Comparison of ENCODE assay signal across 18 cellular contexts in the genomic region with DNA sequence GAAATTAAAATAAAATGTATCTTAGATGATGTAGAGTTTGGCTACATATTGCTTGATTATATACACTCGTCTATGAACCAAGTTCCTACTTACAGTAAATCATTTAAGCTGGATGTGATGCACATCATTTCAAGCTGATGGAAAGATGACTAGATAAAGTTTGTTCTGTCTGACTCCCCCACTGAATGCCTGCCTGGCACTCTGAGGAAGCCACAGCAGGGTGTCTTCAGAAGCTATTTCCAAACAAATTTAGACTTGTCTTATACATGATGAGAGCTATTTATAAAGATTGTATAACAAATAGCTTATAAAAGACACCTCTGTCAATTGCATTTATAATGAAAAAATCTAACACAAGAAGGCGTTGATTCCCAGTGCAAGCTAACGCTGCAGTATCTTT.
DNase-seq lines count a peak whose midpoint lies in the region; ATAC-seq and TF ChIP-seq lines count a peak whose summit lies in the region.
"Had no signal": no experiment of that assay in that cellular context is flagged by ENCODE, and none has a peak within 500 bp of the region (broad histone marks: within the 10 kb centered on the region; RNA-seq: fewer than 3 reads in every experiment).

No MANE protein-coding gene starts in this region.

- no peak overlapping the region; the same call in 1 of the 2 replicates for H3K4me2 ChIP-seq in GM23338
- peak overlapping the region; percentile 4 for H3K4me2 ChIP-seq in neural cell (ENCODE audit: low read length)
- H3K4me2 ChIP-seq in smooth muscle cell = no peak overlapping the region
- H3K4me2 ChIP-seq: BLaER1 treated with 17β-estradiol and CSF1 and Interleukin-3, amounts not matched to agents 10 nM and 100 nM had no signal

- H3K79me2 ChIP-seq in GM23338 (replicated peaks; ENCODE audit: insufficient read depth) (peaks cover 17% of the 10 kb centered on the region; the same call in 1 of the 2 replicates), neural cell (replicated peaks; ENCODE audit: insufficient read depth, low read length) (peaks cover 9% of the 10 kb centered on the region), smooth muscle cell (ENCODE audit: low read depth) (no peaks in the 10 kb centered on the region)

- DNase-seq in Ammon's horn (ENCODE audit: low spot score) (peak; percentile 10), GM23338 (ENCODE audit: low spot score) (no peak), putamen (ENCODE audit: low spot score) (peak; percentile 33), smooth muscle cell (lab: John Stamatoyannopoulos, UW; ENCODE audit: unreplicated experiment) (no peak), T-cell (no peak)
- DNase-seq: 8988T; ACHN; Caco-2; Calu3; CD4-positive, alpha-beta T cell; CD8-positive, alpha-beta T cell; DMS79 treated with DMSO at 0.1 percent for 48 hours; GF-D8 had no signal

- peaks cover 41% of the 10 kb centered on the region for H3K4me1 ChIP-seq in GM23338 (ENCODE audit: insufficient read depth)
- no peaks in the 10 kb centered on the region for H3K4me1 ChIP-seq in smooth muscle cell (ENCODE audit: low read depth)
- H3K4me1 ChIP-seq: BLaER1 treated with 17β-estradiol and CSF1 and Interleukin-3, amounts not matched to agents 10 nM and 100 nM had no signal

- H3F3A ChIP-seq in GM23338 (replicated peaks; ENCODE audit: low read depth) = no peaks in the 10 kb centered on the region
- peaks cover 7% of the 10 kb centered on the region for H3F3A ChIP-seq in neural cell (ENCODE audit: insufficient read depth, low read length, poor library complexity, severe bottlenecking)
- no peaks in the 10 kb centered on the region for H3F3A ChIP-seq in smooth muscle cell (ENCODE audit: low read depth)

- WGBS in smooth muscle cell (ENCODE audit: low lambda C conversion rate) = 93% methylated on average over 3 of the region's 3 CpGs

- no peak for TF ChIP-seq RAD21 in neural cell (conservative IDR thresholded peaks at IDR 0.05)

- CTCF ChIA-PET in T-cell (lab: Charles Lee) = no interaction called here

- no peaks in the 10 kb centered on the region for H3K36me3 ChIP-seq in GM23338 (ENCODE audit: insufficient read depth)
- no peaks in the 10 kb centered on the region for H3K36me3 ChIP-seq in neural cell (ENCODE audit: insufficient read depth, low read length)
- no peaks in the 10 kb centered on the region for H3K36me3 ChIP-seq in smooth muscle cell (ENCODE audit: low read depth)
- H3K36me3 ChIP-seq: BLaER1 treated with 17β-estradiol and CSF1 and Interleukin-3, amounts not matched to agents 10 nM and 100 nM had no signal

- H3K9me3 ChIP-seq in neural cell (ENCODE audit: low read length) (no peaks in the 10 kb centered on the region), smooth muscle cell (replicated peaks; ENCODE audit: low read depth) (no peaks in the 10 kb centered on the region)
- H3K9me3 ChIP-seq: BLaER1 treated with 17β-estradiol and CSF1 and Interleukin-3, amounts not matched to agents 10 nM and 100 nM; Caco-2 had no signal

- ATAC-seq in GM23338 = no peak
- no peak for ATAC-seq in GM19324 (IDR thresholded peaks at IDR 0.05; ENCODE audit: low FRiP score, unreplicated experiment)
- no peak for ATAC-seq in T-cell (replicated peaks in 1 of 4)
- ATAC-seq: CD8-positive, alpha-beta T cell had no signal

- H4K20me1 ChIP-seq in GM23338 (replicated peaks; ENCODE audit: insufficient read depth) (no peaks in the 10 kb centered on the region), neural cell (ENCODE audit: insufficient read depth) (no peaks in the 10 kb centered on the region), smooth muscle cell (ENCODE audit: low read depth) (no peaks in the 10 kb centered on the region)
- H4K20me1 ChIP-seq: BLaER1 treated with 17β-estradiol and CSF1 and Interleukin-3, amounts not matched to agents 10 nM and 100 nM had no signal

- H3K27me3 Mint-ChIP-seq in GM23338 (ENCODE audit: insufficient read depth, low read depth, poor library complexity) (no peaks in the 10 kb centered on the region), T-cell (no peaks in the 10 kb centered on the region)
- H3K27me3 Mint-ChIP-seq: B cell; CD4-positive, alpha-beta T cell had no signal

- no peaks in the 10 kb centered on the region for H3K27me3 ChIP-seq in GM23338 (ENCODE audit: insufficient read depth)
- H3K27me3 ChIP-seq in neural cell (ENCODE audit: insufficient read depth, low read depth, low read length) = no peaks in the 10 kb centered on the region
- no peaks in the 10 kb centered on the region for H3K27me3 ChIP-seq in smooth muscle cell (ENCODE audit: low read depth)
- H3K27me3 ChIP-seq: BLaER1 treated with 17β-estradiol and CSF1 and Interleukin-3, amounts not matched to agents 10 nM and 100 nM had no signal

- H3K9me3 Mint-ChIP-seq in GM23338 (no peaks in the 10 kb centered on the region), T-cell (peaks cover 0 to 4% (median 0%) of the 10 kb centered on the region in 3 donors)
- H3K9me3 Mint-ChIP-seq: CD4-positive, alpha-beta T cell; CD8-positive, alpha-beta T cell had no signal

- H3K9ac ChIP-seq in neural cell (ENCODE audit: low read length) (no peak overlapping the region), smooth muscle cell (ENCODE audit: low read depth) (no peak overlapping the region)
- H3K9ac ChIP-seq: BLaER1 treated with 17β-estradiol and CSF1 and Interleukin-3, amounts not matched to agents 10 nM and 100 nM had no signal

- no peaks in the 10 kb centered on the region for H3K36me3 Mint-ChIP-seq in GM23338 (ENCODE audit: low read depth)
- no peaks in the 10 kb centered on the region for H3K36me3 Mint-ChIP-seq in T-cell
- H3K36me3 Mint-ChIP-seq: CD8-positive, alpha-beta T cell had no signal

- TF ChIP-seq CTCF in GM23338 (conservative IDR thresholded peaks at IDR 0.05; ENCODE audit: low read depth in 2 of 2) (no peak), neural cell (IDR thresholded peaks at IDR 0.05; ENCODE audit: poor library complexity, severe bottlenecking) (no peak), smooth muscle cell (IDR thresholded peaks at IDR 0.05; ENCODE audit: borderline replicate concordance, insufficient read depth, poor library complexity, severe bottlenecking) (no peak)

- H3K27ac ChIP-seq in GM23338 (ENCODE audit: low read depth) (no peak overlapping the region), neural cell (ENCODE audit: low read length) (no peak overlapping the region), smooth muscle cell (ENCODE audit: low read depth) (no peak overlapping the region)
- H3K27ac ChIP-seq: BLaER1 treated with 17β-estradiol and CSF1 and Interleukin-3, amounts not matched to agents 10 nM and 100 nM; C4-2B had no signal

- no peaks in the 10 kb centered on the region for H3K9me2 ChIP-seq in GM23338 (ENCODE audit: insufficient read depth)
- no peaks in the 10 kb centered on the region for H3K9me2 ChIP-seq in neural cell (ENCODE audit: insufficient read depth, low read length)

- H3K27ac Mint-ChIP-seq in GM23338 (peak overlapping the region; percentile 31; the same call in 1 of the 2 replicates), T-cell (no peak overlapping the region)
- H3K27ac Mint-ChIP-seq: B cell; CD4-positive, alpha-beta T cell; CD8-positive, alpha-beta T cell had no signal

- no peak overlapping the region for H3K4me3 Mint-ChIP-seq in GM23338
- no peak overlapping the region for H3K4me3 Mint-ChIP-seq in T-cell
- H3K4me3 Mint-ChIP-seq: B cell; CD4-positive, alpha-beta T cell; CD8-positive, alpha-beta T cell had no signal

- no peak for TF ChIP-seq EP300 in neural cell (conservative IDR thresholded peaks at IDR 0.05; ENCODE audit: poor library complexity, severe bottlenecking)

- H3K4me3 ChIP-seq in GM23338 (no peak overlapping the region), neural cell (ENCODE audit: low read length) (no peak overlapping the region), smooth muscle cell (no peak overlapping the region)
- H3K4me3 ChIP-seq: BLaER1 treated with 17β-estradiol and CSF1 and Interleukin-3, amounts not matched to agents 10 nM and 100 nM had no signal

- POLR2A ChIA-PET in T-cell (lab: Charles Lee) = interaction anchor here in 1 of 2 donors (0.6 kb wide), 1 partner anchor 27 kb away, joined by 4 read pairs; no protein-coding TSS in a partner anchor

- peaks cover 57% of the 10 kb centered on the region for H3K4me1 Mint-ChIP-seq in GM23338
- H3K4me1 Mint-ChIP-seq in T-cell = no peaks in the 10 kb centered on the region
- H3K4me1 Mint-ChIP-seq: B cell had no signal

- no peak overlapping the region for H2AFZ ChIP-seq in GM23338
- H2AFZ ChIP-seq in neural cell (ENCODE audit: low read depth, low read length) = no peak overlapping the region
- no peak overlapping the region for H2AFZ ChIP-seq in smooth muscle cell (ENCODE audit: low read depth)

TF ChIP-seq in GM23338, 12 proteins besides CTCF, POLR2A, EP300 and RAD21 (continues in another document):
- TF ChIP-seq STAT1 (IDR thresholded peaks at IDR 0.05; ENCODE audit: unreplicated experiment) = no peak
- TF ChIP-seq CREB1 (CRISPR knock-in tag; IDR thresholded peaks at IDR 0.05; ENCODE audit: low read depth) = no peak

TF ChIP-seq in neural cell, 6 proteins besides CTCF, POLR2A, EP300 and RAD21:
- TF ChIP-seq TAF1 (IDR thresholded peaks at IDR 0.05; ENCODE audit: low read depth) = no peak
- TF ChIP-seq, protein P1, sequence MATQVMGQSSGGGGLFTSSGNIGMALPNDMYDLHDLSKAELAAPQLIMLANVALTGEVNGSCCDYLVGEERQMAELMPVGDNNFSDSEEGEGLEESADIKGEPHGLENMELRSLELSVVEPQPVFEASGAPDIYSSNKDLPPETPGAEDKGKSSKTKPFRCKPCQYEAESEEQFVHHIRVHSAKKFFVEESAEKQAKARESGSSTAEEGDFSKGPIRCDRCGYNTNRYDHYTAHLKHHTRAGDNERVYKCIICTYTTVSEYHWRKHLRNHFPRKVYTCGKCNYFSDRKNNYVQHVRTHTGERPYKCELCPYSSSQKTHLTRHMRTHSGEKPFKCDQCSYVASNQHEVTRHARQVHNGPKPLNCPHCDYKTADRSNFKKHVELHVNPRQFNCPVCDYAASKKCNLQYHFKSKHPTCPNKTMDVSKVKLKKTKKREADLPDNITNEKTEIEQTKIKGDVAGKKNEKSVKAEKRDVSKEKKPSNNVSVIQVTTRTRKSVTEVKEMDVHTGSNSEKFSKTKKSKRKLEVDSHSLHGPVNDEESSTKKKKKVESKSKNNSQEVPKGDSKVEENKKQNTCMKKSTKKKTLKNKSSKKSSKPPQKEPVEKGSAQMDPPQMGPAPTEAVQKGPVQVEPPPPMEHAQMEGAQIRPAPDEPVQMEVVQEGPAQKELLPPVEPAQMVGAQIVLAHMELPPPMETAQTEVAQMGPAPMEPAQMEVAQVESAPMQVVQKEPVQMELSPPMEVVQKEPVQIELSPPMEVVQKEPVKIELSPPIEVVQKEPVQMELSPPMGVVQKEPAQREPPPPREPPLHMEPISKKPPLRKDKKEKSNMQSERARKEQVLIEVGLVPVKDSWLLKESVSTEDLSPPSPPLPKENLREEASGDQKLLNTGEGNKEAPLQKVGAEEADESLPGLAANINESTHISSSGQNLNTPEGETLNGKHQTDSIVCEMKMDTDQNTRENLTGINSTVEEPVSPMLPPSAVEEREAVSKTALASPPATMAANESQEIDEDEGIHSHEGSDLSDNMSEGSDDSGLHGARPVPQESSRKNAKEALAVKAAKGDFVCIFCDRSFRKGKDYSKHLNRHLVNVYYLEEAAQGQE (IDR thresholded peaks at IDR 0.05; ENCODE audit: borderline replicate concordance) = no peak
- no peak for TF ChIP-seq SMC3 (conservative IDR thresholded peaks at IDR 0.05; ENCODE audit: poor library complexity)

Comparison
In these comparisons a context has a peak if more than half of its experiments do, and no peak if none do; other contexts are left out.
1. DNase-seq: peak in Ammon's horn (single experiment) and putamen (single experiment); none in GM23338 (single experiment), smooth muscle cell (single experiment) and T-cell (0 of 34).